17 cellular contexts compared by ENCODE assay signal in the genomic region with DNA sequence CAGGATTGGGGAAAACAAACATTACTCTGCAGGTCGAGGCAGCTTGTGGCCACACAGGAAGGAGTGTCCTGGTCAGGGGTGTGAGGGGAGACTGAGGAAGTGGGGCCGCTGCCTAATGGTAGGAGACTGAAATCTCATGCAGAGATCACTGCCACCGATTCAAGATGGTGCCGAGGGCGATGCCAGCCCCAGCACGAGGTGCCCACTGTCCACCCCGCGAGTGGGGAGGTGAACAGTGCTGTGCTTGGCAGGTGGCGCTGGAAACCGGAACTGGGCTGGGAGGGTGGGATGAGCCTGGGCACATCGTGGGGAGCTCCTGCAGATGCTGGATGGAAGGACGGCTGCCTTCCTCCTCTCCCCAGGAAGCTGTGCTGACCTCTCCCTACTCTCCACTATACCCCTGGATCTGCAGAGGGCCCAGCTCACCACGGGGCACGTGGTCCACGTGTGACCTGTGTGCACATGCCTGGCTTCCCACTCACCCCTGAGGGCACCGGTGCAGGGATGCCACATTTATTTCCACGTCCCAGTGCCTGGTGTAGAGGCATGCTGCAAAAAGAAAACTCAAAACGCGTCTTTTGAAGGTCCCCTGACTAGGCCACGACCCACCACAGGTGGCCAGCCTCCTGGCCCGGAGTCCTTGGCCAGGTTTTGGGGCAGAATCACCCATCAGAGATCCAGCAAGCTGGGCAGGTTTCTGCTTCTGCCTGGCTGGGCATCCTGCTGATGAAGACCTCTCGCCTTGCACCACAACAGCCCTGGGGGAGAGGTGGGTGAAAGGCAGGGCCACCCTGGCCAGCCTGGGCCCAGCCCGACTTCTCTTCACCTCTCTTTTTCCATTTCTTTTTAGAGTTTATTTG.
DNase-seq lines count a peak whose midpoint lies in the region; ATAC-seq and TF ChIP-seq lines count a peak whose summit lies in the region.
"Had no signal": no experiment of that assay in that cellular context is flagged by ENCODE, and none has a peak within 500 bp of the region (broad histone marks: within the 10 kb centered on the region; RNA-seq: fewer than 3 reads in every experiment).

No MANE protein-coding gene starts in this region.

- ATAC-seq in GM21423 (IDR thresholded peaks at IDR 0.05; ENCODE audit: unreplicated experiment), result no peak
- no peak for ATAC-seq in HG03457 (IDR thresholded peaks at IDR 0.05; ENCODE audit: unreplicated experiment)
- ATAC-seq: A549; CD8-positive, alpha-beta T cell had no signal

- H3K27me3 Mint-ChIP-seq in CD14-positive monocyte (ENCODE audit: low read depth in 3 of 3), result peaks cover 8 to 21% (median 19%) of the 10 kb centered on the region in 3 donors

- no peak overlapping the region for H4K8ac ChIP-seq in neuronal stem cell (ENCODE audit: low read depth, low read length)

- H2BK120ac ChIP-seq in neuronal stem cell (ENCODE audit: low read depth, low read length), result no peak overlapping the region

- peaks cover 11 to 33% (median 22%) of the 10 kb centered on the region in 7 donors for H3K9me3 Mint-ChIP-seq in CD14-positive monocyte

- DNase-seq in CD14-positive monocyte (ENCODE audit: low spot score) (peak; percentile 36), WERI-Rb-1 (peak; percentile 4), neuronal stem cell (ENCODE audit: low spot score) (no peak), spleen (peak; percentile 50), 8988T (no peak)
- DNase-seq: BE2C; CD8-positive, alpha-beta T cell; COR-L47; DMS153; DMS79 treated with DMSO at 0.1 percent for 48 hours; EL; GDM1; HCEC 1CT had no signal

- no peak overlapping the region for H3K14ac ChIP-seq in neuronal stem cell (ENCODE audit: low read length)

- peak overlapping the region; percentile 22; the same call in 1 of the 2 replicates for H3K27ac ChIP-seq in WERI-Rb-1
- no peak overlapping the region for H3K27ac ChIP-seq in neuronal stem cell (replicated peaks; ENCODE audit: low read length)
- no peak overlapping the region for H3K27ac ChIP-seq in spleen
- H3K27ac ChIP-seq: A549, C4-2B had no signal

- no peak overlapping the region for H3K4me2 ChIP-seq in neuronal stem cell (ENCODE audit: insufficient read depth, low read length, poor library complexity, severe bottlenecking)
- H3K4me2 ChIP-seq: A549 had no signal

- H3K4me3 ChIP-seq in WERI-Rb-1 (ENCODE audit: low read depth, low read length) (no peak overlapping the region), neuronal stem cell (ENCODE audit: low read length in 2 of 2) (no peak overlapping the region), spleen (no peak overlapping the region)
- H3K4me3 ChIP-seq: A549 had no signal

- no peak overlapping the region for H3K4ac ChIP-seq in neuronal stem cell (ENCODE audit: low read length)

- no peaks in the 10 kb centered on the region for H3K36me3 ChIP-seq in WERI-Rb-1
- no peaks in the 10 kb centered on the region for H3K36me3 ChIP-seq in neuronal stem cell (replicated peaks in 1 of 2; ENCODE audit: control insufficient read depth in 2 of 2, insufficient read depth in 2 of 2, low read length in 2 of 2)
- no peaks in the 10 kb centered on the region for H3K36me3 ChIP-seq in spleen
- H3K36me3 ChIP-seq: BE2C had no signal

- TF ChIP-seq CTCF in CD14-positive monocyte (IDR thresholded peaks at IDR 0.05), result no peak
- TF ChIP-seq CTCF in WERI-Rb-1 (IDR thresholded peaks at IDR 0.05; ENCODE audit: low read depth, low read length), result no peak
- TF ChIP-seq CTCF in spleen (IDR thresholded peaks at IDR 0.05 in 8 of 11, conservative IDR thresholded peaks at IDR 0.05 in 3 of 11), result no peak

- H3K18ac ChIP-seq in neuronal stem cell (ENCODE audit: low read length), result peak overlapping the region; percentile 19

- peaks cover 1 to 5% of the 10 kb centered on the region in 2 donors for H3K36me3 Mint-ChIP-seq in CD14-positive monocyte
- H3K36me3 Mint-ChIP-seq: CD8-positive, alpha-beta T cell had no signal

- peaks cover 12% of the 10 kb centered on the region for H3K9me3 ChIP-seq in WERI-Rb-1 (ENCODE audit: severe bottlenecking)
- peaks cover 0 to 2% of the 10 kb centered on the region in 2 donors for H3K9me3 ChIP-seq in neuronal stem cell (replicated peaks in 1 of 2; ENCODE audit: control insufficient read depth in 2 of 2, insufficient read depth in 1 of 2, low read depth in 1 of 2, low read length in 2 of 2)
- H3K9me3 ChIP-seq in spleen, result peaks cover 0 to 30% (median 11%) of the 10 kb centered on the region in 8 donors

- H3K27me3 ChIP-seq in WERI-Rb-1 (ENCODE audit: insufficient read depth, low read depth, severe bottlenecking) (no peaks in the 10 kb centered on the region), neuronal stem cell (ENCODE audit: control insufficient read depth in 3 of 3, insufficient read depth in 3 of 3, low read depth in 1 of 3, low read length in 3 of 3) (no peaks in the 10 kb centered on the region), spleen (replicated peaks in 1 of 7) (peaks cover 0 to 12% (median 0%) of the 10 kb centered on the region in 7 donors)
- H3K27me3 ChIP-seq: BE2C had no signal

- no peak overlapping the region for H2BK5ac ChIP-seq in neuronal stem cell (ENCODE audit: low read length)

- no peak overlapping the region for H2AFZ ChIP-seq in neuronal stem cell (ENCODE audit: low read length)

- no peak overlapping the region for H3K9ac ChIP-seq in neuronal stem cell (ENCODE audit: low read depth, low read length, poor library complexity)

- H2BK12ac ChIP-seq in neuronal stem cell (ENCODE audit: low read length), result no peak overlapping the region

- H3K4me1 Mint-ChIP-seq in CD14-positive monocyte, result no peaks in the 10 kb centered on the region

- peak overlapping the region; percentile 60 for H2AK5ac ChIP-seq in neuronal stem cell (ENCODE audit: low read depth, low read length)

- no CpG with 5 or more reads among the region's 23 CpGs for WGBS in neuronal stem cell (ENCODE audit: extremely low coverage in 2 of 2, insufficient read length in 2 of 2, insufficient replicate concordance in 1 of 2), 2 donors
- 78 to 82% (median 79%) methylated on average over 22 to 23 of the region's 23 CpGs for WGBS in spleen, 5 donors

- no peaks in the 10 kb centered on the region for H3K4me1 ChIP-seq in neuronal stem cell (ENCODE audit: control insufficient read depth in 2 of 2, insufficient read depth in 1 of 2, low read depth in 1 of 2, low read length in 2 of 2)
- no peaks in the 10 kb centered on the region for H3K4me1 ChIP-seq in spleen
- H3K4me1 ChIP-seq: A549, BE2C had no signal

- intact Hi-C loops in CD14-positive monocyte (cut with micrococcal nuclease), result no loop called here
- intact Hi-C loops in spleen (cut with DNase I; ENCODE audit: low total_unique reads), result loop anchor here (10.0 kb wide), 1 partner anchor 295 kb away; no protein-coding TSS in a partner anchor

- no peak overlapping the region for H3K4me3 Mint-ChIP-seq in CD14-positive monocyte
- H3K4me3 Mint-ChIP-seq: CD8-positive, alpha-beta T cell had no signal

- H3K79me1 ChIP-seq in neuronal stem cell (ENCODE audit: low read depth, low read length), result no peaks in the 10 kb centered on the region

- H2BK15ac ChIP-seq in neuronal stem cell (ENCODE audit: low read length), result no peak overlapping the region

- no peak overlapping the region for H3K23ac ChIP-seq in neuronal stem cell (ENCODE audit: low read depth, low read length, poor library complexity)

- no peak overlapping the region for H3K27ac Mint-ChIP-seq in CD14-positive monocyte
- H3K27ac Mint-ChIP-seq: CD8-positive, alpha-beta T cell had no signal

- no peak for TF ChIP-seq POLR2A in spleen (IDR thresholded peaks at IDR 0.05)

- no peak overlapping the region for H4K91ac ChIP-seq in neuronal stem cell (ENCODE audit: low read depth, low read length, poor library complexity)

Comparison
In these comparisons a context has a peak if more than half of its experiments do, and no peak if none do; other contexts are left out.
1. DNase-seq: peak in CD14-positive monocyte (single experiment), WERI-Rb-1 (single experiment) and spleen (single experiment); none in neuronal stem cell (single experiment) and 8988T (single experiment).